ENCODE assay signal across 8 cellular contexts in the genomic region with DNA sequence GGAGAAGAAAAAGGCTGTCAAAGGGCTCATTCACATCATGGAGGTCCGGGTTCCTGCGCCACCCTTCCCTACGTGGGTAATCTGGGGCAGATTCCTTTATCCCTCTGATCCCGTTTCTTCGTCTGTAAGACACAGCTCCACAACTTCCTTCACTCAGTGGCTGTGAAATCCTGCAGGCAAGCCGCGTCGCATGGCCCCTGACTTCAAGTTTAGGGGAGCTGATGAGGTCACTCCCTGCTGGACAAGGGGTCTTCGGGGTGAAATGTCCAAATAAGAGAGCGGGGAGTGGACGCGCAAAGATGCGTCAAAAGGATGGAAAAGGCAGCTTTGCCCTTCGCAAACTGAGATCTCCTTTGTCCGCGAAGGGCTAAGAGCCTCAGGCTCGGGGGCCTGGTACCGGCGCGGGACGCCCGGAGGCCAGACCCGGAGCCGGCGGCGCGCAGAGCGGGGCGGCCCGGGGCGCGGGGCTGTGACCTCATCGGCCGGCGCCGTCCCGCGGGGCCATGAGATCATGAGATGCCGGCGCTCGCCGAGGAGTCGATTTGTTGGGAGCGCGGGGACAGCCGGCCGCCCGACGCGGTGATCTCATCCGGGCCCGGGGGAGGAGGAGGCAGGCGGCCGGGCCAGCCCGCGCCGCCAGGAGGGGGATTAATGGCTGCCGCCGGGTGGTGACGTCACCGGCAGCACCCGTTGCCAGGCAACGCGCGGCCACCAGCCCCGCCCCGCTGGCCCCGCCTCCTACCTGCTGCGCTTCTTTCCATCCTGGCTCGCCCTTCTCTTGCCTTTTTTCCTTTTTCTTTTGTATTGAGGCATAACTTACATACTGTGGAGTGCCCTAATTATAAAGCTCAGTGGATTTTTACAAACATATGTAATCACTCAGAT.
DNase-seq lines count a peak whose midpoint lies in the region; ATAC-seq, FAIRE-seq and TF ChIP-seq lines count a peak whose summit lies in the region.

No MANE protein-coding gene starts in this region.

- no peaks in the 10 kb centered on the region for H3K9me3 ChIP-seq in left lung

- ATAC-seq in HG03442 (IDR thresholded peaks at IDR 0.05; ENCODE audit: unreplicated experiment) (peak; percentile 89), left lung (peak; percentile 95)

- CTCF ChIA-PET in BJ (lab: Yijun Ruan, JAX) = no interaction called here
- CTCF ChIA-PET in activated CD4-positive, alpha-beta T cell treated with anti-CD3 and anti-CD28 coated beads, Interleukin-2, amount 10 ng/mL, durations not matched to agents 7 days and 5 days (lab: Charles Lee) = no interaction called here

- H3K4me1 ChIP-seq in left lung = peaks cover 0 to 13% of the 10 kb centered on the region in 2 donors

- TF ChIP-seq CTCF in BJ (IDR thresholded peaks at IDR 0.05; ENCODE audit: insufficient read depth, low read depth, low read length) = no peak
- TF ChIP-seq CTCF in left lung (IDR thresholded peaks at IDR 0.05) = no peak

- peak overlapping the region; percentile 93 for H3K27ac Mint-ChIP-seq in activated CD4-positive, alpha-beta T cell treated with anti-CD3 and anti-CD28 coated beads, Interleukin-2, amount 10 ng/mL, durations not matched to agents 7 days and 5 days

- peak; percentile 91 for FAIRE-seq in GM19239 (lab: Jason Lieb, UNC)

- peak overlapping the region; percentile 90 to 92 for H3K27ac ChIP-seq in left lung

- H3K4me3 ChIP-seq in BJ (ENCODE audit: low read depth, low read length) = peak overlapping the region; percentile 76
- peak overlapping the region; percentile 54 to 67 for H3K4me3 ChIP-seq in left lung

- POLR2A ChIA-PET in BJ (lab: Charles Lee) = interaction anchor here (0.5 kb wide), 1 partner anchor 13 kb away, joined by 3 read pairs; no protein-coding TSS in a partner anchor
- POLR2A ChIA-PET in activated CD4-positive, alpha-beta T cell treated with anti-CD3 and anti-CD28 coated beads, Interleukin-2, amount 10 ng/mL, durations not matched to agents 7 days and 5 days (lab: Charles Lee) = no interaction called here

- H3K4me1 Mint-ChIP-seq in activated CD4-positive, alpha-beta T cell treated with anti-CD3 and anti-CD28 coated beads, Interleukin-2, amount 10 ng/mL, durations not matched to agents 7 days and 5 days = peaks cover 26% of the 10 kb centered on the region

- peaks cover 4% of the 10 kb centered on the region for H3K27me3 Mint-ChIP-seq in activated CD4-positive, alpha-beta T cell treated with anti-CD3 and anti-CD28 coated beads, Interleukin-2, amount 10 ng/mL, durations not matched to agents 7 days and 5 days

- no peaks in the 10 kb centered on the region for H3K9me3 Mint-ChIP-seq in activated CD4-positive, alpha-beta T cell treated with anti-CD3 and anti-CD28 coated beads, Interleukin-2, amount 10 ng/mL, durations not matched to agents 7 days and 5 days

- peak overlapping the region; percentile 87 for H3K4me3 Mint-ChIP-seq in activated CD4-positive, alpha-beta T cell treated with anti-CD3 and anti-CD28 coated beads, Interleukin-2, amount 10 ng/mL, durations not matched to agents 7 days and 5 days

- H3K36me3 ChIP-seq in BJ (ENCODE audit: control insufficient read depth, insufficient read depth, low read length) = no peaks in the 10 kb centered on the region
- H3K36me3 ChIP-seq in left lung = no peaks in the 10 kb centered on the region

- DNase-seq in BJ (ENCODE audit: low read depth) = peak; percentile 55
- DNase-seq in GM19239 (ENCODE audit: insufficient read length, low spot score) = peak; percentile 90
- DNase-seq in NCI-H524 (lab: John Stamatoyannopoulos, UW) = peak; percentile 70 to 81
- peak; percentile 89 for DNase-seq in activated CD4-positive, alpha-beta T cell treated with anti-CD3 and anti-CD28 coated beads, Interleukin-2, amount 10 ng/mL, durations not matched to agents 7 days and 5 days
- peak; percentile 52 for DNase-seq in cortex of kidney (lab: John Stamatoyannopoulos, UW)
- peak; percentile 90 to 96 for DNase-seq in left lung
- DNase-seq in stimulated activated CD4-positive, alpha-beta T cell treated with anti-CD3 and anti-CD28 coated beads, Interleukin-2, amount 100 ng/mL, for 4 hours (ENCODE audit: low read depth) = peak; percentile 86

- intact Hi-C loops in left lung (cut with DNase I) = no loop called here

- H3K27me3 ChIP-seq in BJ (ENCODE audit: control insufficient read depth, insufficient read depth, low read length) (no peaks in the 10 kb centered on the region), left lung (no peaks in the 10 kb centered on the region)

- no peaks in the 10 kb centered on the region for H3K36me3 Mint-ChIP-seq in activated CD4-positive, alpha-beta T cell treated with anti-CD3 and anti-CD28 coated beads, Interleukin-2, amount 10 ng/mL, durations not matched to agents 7 days and 5 days (ENCODE audit: low read depth)

Comparison
In these comparisons a context has a peak if more than half of its experiments do, and no peak if none do; other contexts are left out.
1. Peak in every context shown above with its lines: DNase-seq, ATAC-seq, H3K4me3 ChIP-seq and H3K27ac ChIP-seq.